19 cellular contexts compared by ENCODE assay signal in genomic region chr11:95487938-95488337, GRCh38.
DNase-seq lines count a peak whose midpoint lies in the region; ATAC-seq and TF ChIP-seq lines count a peak whose summit lies in the region.
"Had no signal": no experiment of that assay in that cellular context is flagged by ENCODE, and none has a peak within 500 bp of the region (broad histone marks: within the 10 kb centered on the region; RNA-seq: fewer than 3 reads in every experiment).

No MANE protein-coding gene starts in this region.

- H3K4me3 ChIP-seq in DOHH2 (ENCODE audit: low read length): no peak overlapping the region
- H3K4me3 ChIP-seq in neural progenitor cell: no peak overlapping the region
- H3K4me3 ChIP-seq in breast epithelium: no peak overlapping the region
- H3K4me3 ChIP-seq: BLaER1 treated with 17β-estradiol and CSF1 and Interleukin-3, amounts not matched to agents 10 nM and 100 nM had no signal

- no peak for ATAC-seq in HG02610 (IDR thresholded peaks at IDR 0.05; ENCODE audit: unreplicated experiment)

- no peaks in the 10 kb centered on the region for H3K36me3 Mint-ChIP-seq in neural progenitor cell
- H3K36me3 Mint-ChIP-seq in T-helper 2 cell treated with Interferon-gamma antibody and Interleukin-4, amounts not matched to agents 5 μg/mL and 100 μg/mL, for 36 hours (ENCODE audit: low read depth): peaks cover 3% of the 10 kb centered on the region
- H3K36me3 Mint-ChIP-seq: CD4-positive, CD25-positive, alpha-beta regulatory T cell; IgD-negative memory B cell had no signal

- H3K79me2 ChIP-seq in DOHH2 (ENCODE audit: control insufficient read depth, low read length): no peaks in the 10 kb centered on the region
- no peaks in the 10 kb centered on the region for H3K79me2 ChIP-seq in neural progenitor cell (ENCODE audit: low read depth)

- no peak overlapping the region for H3K9ac ChIP-seq in neural progenitor cell
- H3K9ac ChIP-seq: BLaER1 treated with 17β-estradiol and CSF1 and Interleukin-3, amounts not matched to agents 10 nM and 100 nM had no signal

- no peaks in the 10 kb centered on the region for H3K9me2 ChIP-seq in DOHH2 (replicated peaks; ENCODE audit: control insufficient read depth, low read length)

- H2AFZ ChIP-seq in neural progenitor cell (replicated peaks): no peak overlapping the region

- H3K4me3 Mint-ChIP-seq in neural progenitor cell: no peak overlapping the region
- H3K4me3 Mint-ChIP-seq in T-helper 2 cell treated with Interferon-gamma antibody and Interleukin-4, amounts not matched to agents 5 μg/mL and 100 μg/mL, for 36 hours: no peak overlapping the region
- H3K4me3 Mint-ChIP-seq: HFFc6 had no signal

- intact Hi-C loops in breast epithelium (cut with DNase I; ENCODE audit: low total_unique reads): no loop called here

- H3K36me3 ChIP-seq in DOHH2 (ENCODE audit: control insufficient read depth, low read length) (no peaks in the 10 kb centered on the region), neural progenitor cell (no peaks in the 10 kb centered on the region), breast epithelium (no peaks in the 10 kb centered on the region)
- H3K36me3 ChIP-seq: BLaER1 treated with 17β-estradiol and CSF1 and Interleukin-3, amounts not matched to agents 10 nM and 100 nM had no signal

- H3K27me3 ChIP-seq in DOHH2 (ENCODE audit: control insufficient read depth, low read length) (no peaks in the 10 kb centered on the region), neural progenitor cell (no peaks in the 10 kb centered on the region), breast epithelium (no peaks in the 10 kb centered on the region)
- H3K27me3 ChIP-seq: BLaER1 treated with 17β-estradiol and CSF1 and Interleukin-3, amounts not matched to agents 10 nM and 100 nM had no signal

- peaks cover 2% of the 10 kb centered on the region for H3K4me1 Mint-ChIP-seq in neural progenitor cell
- H3K4me1 Mint-ChIP-seq in T-helper 2 cell treated with Interferon-gamma antibody and Interleukin-4, amounts not matched to agents 5 μg/mL and 100 μg/mL, for 36 hours (ENCODE audit: low read depth): no peaks in the 10 kb centered on the region

- H3K27me3 Mint-ChIP-seq in neural progenitor cell (ENCODE audit: insufficient read depth, low read depth): no peaks in the 10 kb centered on the region
- H3K27me3 Mint-ChIP-seq in T-helper 2 cell treated with Interferon-gamma antibody and Interleukin-4, amounts not matched to agents 5 μg/mL and 100 μg/mL, for 36 hours (ENCODE audit: low read depth): peaks cover 2% of the 10 kb centered on the region
- H3K27me3 Mint-ChIP-seq: CD4-positive, CD25-positive, alpha-beta regulatory T cell; IgD-negative memory B cell had no signal

- H3K4me1 ChIP-seq in DOHH2 (ENCODE audit: control insufficient read depth, low read length): peaks cover 13% of the 10 kb centered on the region
- H3K4me1 ChIP-seq in neural progenitor cell: peaks cover 13% of the 10 kb centered on the region
- no peaks in the 10 kb centered on the region for H3K4me1 ChIP-seq in breast epithelium
- H3K4me1 ChIP-seq: BLaER1 treated with 17β-estradiol and CSF1 and Interleukin-3, amounts not matched to agents 10 nM and 100 nM had no signal

- H3K9me3 Mint-ChIP-seq in neural progenitor cell: peaks cover 26% of the 10 kb centered on the region
- H3K9me3 Mint-ChIP-seq in T-helper 2 cell treated with Interferon-gamma antibody and Interleukin-4, amounts not matched to agents 5 μg/mL and 100 μg/mL, for 36 hours: no peaks in the 10 kb centered on the region
- H3K9me3 Mint-ChIP-seq: IgD-negative memory B cell had no signal

- TF ChIP-seq CTCF in DOHH2 (IDR thresholded peaks at IDR 0.05; ENCODE audit: low read depth, low read length, poor library complexity, severe bottlenecking) (no peak), neural progenitor cell (IDR thresholded peaks at IDR 0.05) (no peak), breast epithelium (IDR thresholded peaks at IDR 0.05) (no peak)

- TF ChIP-seq POLR2A in breast epithelium (IDR thresholded peaks at IDR 0.05): no peak

- H4K20me1 ChIP-seq in DOHH2 (ENCODE audit: control insufficient read depth, insufficient read depth, low read depth, low read length): no peaks in the 10 kb centered on the region
- H4K20me1 ChIP-seq in neural progenitor cell (ENCODE audit: low read depth): no peaks in the 10 kb centered on the region
- H4K20me1 ChIP-seq: BLaER1 treated with 17β-estradiol and CSF1 and Interleukin-3, amounts not matched to agents 10 nM and 100 nM had no signal

- H3F3A ChIP-seq in DOHH2 (ENCODE audit: control insufficient read depth, insufficient read depth): no peaks in the 10 kb centered on the region
- peaks cover 9% of the 10 kb centered on the region for H3F3A ChIP-seq in neural progenitor cell (ENCODE audit: low read depth)

- DNase-seq in HuH-7 (ENCODE audit: low spot score) (peak; percentile 24), epithelial cell of prostate (ENCODE audit: low read depth, low spot score) (no peak), neural progenitor cell (ENCODE audit: low spot score) (no peak), NCI-H1105 (lab: John Stamatoyannopoulos, UW) (no peak), breast epithelium (ENCODE audit: low spot score in 2 of 2) (no peak)
- DNase-seq in T-helper 2 cell treated with Interferon-gamma antibody and Interleukin-4, amounts not matched to agents 5 μg/mL and 100 μg/mL, for 36 hours (ENCODE audit: low spot score): no peak
- DNase-seq: ACHN; Calu3; CD4-positive, CD25-positive, alpha-beta regulatory T cell; DMS 273 treated with DMSO at 0.1 percent for 48 hours; DMS79; EL; HCEC 1CT; HFFc6 had no signal

- H3K27ac ChIP-seq in DOHH2 (ENCODE audit: low read depth, low read length): no peak overlapping the region
- H3K27ac ChIP-seq in epithelial cell of prostate: peak overlapping the region; percentile 89
- no peak overlapping the region for H3K27ac ChIP-seq in neural progenitor cell
- no peak overlapping the region for H3K27ac ChIP-seq in breast epithelium
- H3K27ac ChIP-seq: BLaER1 treated with 17β-estradiol and CSF1 and Interleukin-3, amounts not matched to agents 10 nM and 100 nM; HL-60 had no signal

- H3K4me2 ChIP-seq in DOHH2 (ENCODE audit: low read length): peak overlapping the region; percentile 21
- peak overlapping the region; percentile 40 for H3K4me2 ChIP-seq in neural progenitor cell
- H3K4me2 ChIP-seq: BLaER1 treated with 17β-estradiol and CSF1 and Interleukin-3, amounts not matched to agents 10 nM and 100 nM had no signal

- H3K9me3 ChIP-seq in DOHH2 (ENCODE audit: control insufficient read depth, insufficient read depth, low read length) (0 out of 2 replicates have a peak, but pooled peaks cover 3% of the 10 kb centered on the region), neural progenitor cell (ENCODE audit: low read depth) (no peaks in the 10 kb centered on the region), breast epithelium (peaks cover 0 to 7% of the 10 kb centered on the region in 2 donors)

- no peak overlapping the region for H3K27ac Mint-ChIP-seq in neural progenitor cell
- H3K27ac Mint-ChIP-seq in T-helper 2 cell treated with Interferon-gamma antibody and Interleukin-4, amounts not matched to agents 5 μg/mL and 100 μg/mL, for 36 hours: no peak overlapping the region
- H3K27ac Mint-ChIP-seq: HFFc6 had no signal
